ENCODE assay signal across 8 cellular contexts in the genomic region with DNA sequence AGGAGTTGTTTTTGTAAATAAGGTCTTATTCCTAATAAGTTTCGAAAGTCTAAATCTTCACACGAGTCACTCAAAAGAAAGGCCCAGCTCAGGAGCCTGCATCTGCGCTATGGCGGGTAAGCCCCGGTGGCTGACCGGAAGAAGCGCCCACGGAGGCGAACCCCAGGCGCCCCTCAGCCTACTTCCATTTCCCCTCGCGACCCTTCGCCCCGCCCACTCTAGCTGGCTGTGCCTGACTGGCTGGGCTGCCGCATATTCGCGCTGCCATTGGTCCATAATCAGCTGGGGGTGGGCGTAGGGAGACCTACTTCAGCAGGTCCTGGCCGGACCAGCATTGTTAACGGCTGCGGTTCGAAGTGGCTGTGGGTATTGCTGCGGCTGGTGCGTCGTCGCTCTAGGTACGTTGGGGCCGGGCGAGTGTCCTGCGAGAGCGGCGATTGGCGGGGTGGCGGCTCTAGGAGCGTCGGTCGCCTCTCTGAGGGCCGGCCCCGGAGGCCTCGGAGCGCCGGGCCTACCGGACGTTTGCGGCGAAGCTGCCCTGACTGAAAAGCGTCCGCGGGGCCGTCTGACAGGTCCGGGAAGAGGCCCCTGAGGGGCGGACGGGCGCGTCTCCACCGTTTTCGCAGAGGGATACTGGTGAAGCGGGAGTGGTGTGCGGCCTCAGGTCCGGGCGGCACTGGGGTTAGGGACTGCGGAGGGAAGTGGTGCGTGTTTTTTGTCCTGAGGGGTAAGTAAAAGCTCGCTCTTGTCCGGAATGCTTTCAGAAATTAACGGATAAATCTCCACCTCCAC. TPM values are rescaled to one million over a fixed set of nuclear protein-coding genes. Genes with fewer than 3 reads are reported as not detected.
A peak's percentile ranks its signal among the peaks of the same experiment; 100 is the strongest.
DNase-seq lines count a peak whose midpoint lies in the region; ATAC-seq and TF ChIP-seq lines count a peak whose summit lies in the region.

ATF7IP2 (plus strand) TSS at position 337 of the 792 bp plus-strand sequence. CDS start 44,560 bp downstream, outside the sequence.

- intact Hi-C loops in Right ventricle myocardium inferior (cut with DNase I): loop anchor here (5.0 kb wide), 1 partner anchor 69 kb away; no protein-coding TSS in a partner anchor
- intact Hi-C loops in ovary (cut with DNase I): no loop called here
- intact Hi-C loops in thyroid gland (cut with DNase I): no loop called here

- peak; percentile 93 for ATAC-seq in GM18907 (IDR thresholded peaks at IDR 0.05; ENCODE audit: unreplicated experiment)
- peak; percentile 94 for ATAC-seq in HG03175 (IDR thresholded peaks at IDR 0.05; ENCODE audit: unreplicated experiment)
- peak; percentile 97 to 98 for ATAC-seq in activated naive CD4-positive, alpha-beta T cell treated with anti-CD3 and anti-CD28 coated beads, Interleukin-2, amount 50 U/mL, for 72 hours
- ATAC-seq in Right ventricle myocardium inferior: peak; percentile 99

- 2 to 5% (median 5%) methylated on average over 52 to 66 of the region's 66 CpGs for WGBS in ovary, 3 donors
- 8 to 13% methylated on average over 46 to 53 of the region's 66 CpGs for WGBS in thyroid gland, 2 donors

- 0 out of 2 replicates have a peak, but pooled peaks cover 3% of the 10 kb centered on the region for H3K9me3 ChIP-seq in SK-N-MC (ENCODE audit: low read depth, low read length)
- no peaks in the 10 kb centered on the region for H3K9me3 ChIP-seq in ovary
- H3K9me3 ChIP-seq in thyroid gland: no peaks in the 10 kb centered on the region

- DNase-seq in 8988T: peak; percentile 74
- DNase-seq in SK-N-MC (ENCODE audit: low read depth, low spot score): peak; percentile 52
- DNase-seq in activated naive CD4-positive, alpha-beta T cell treated with anti-CD3 and anti-CD28 coated beads, Interleukin-2, amount 50 U/mL, for 72 hours (ENCODE audit: low spot score in 2 of 2): peak; percentile 87 to 93
- peak; percentile 94 for DNase-seq in Right ventricle myocardium inferior (ENCODE audit: missing footprints)
- DNase-seq in ovary: peak; percentile 76 to 85 (median 80)
- DNase-seq in thyroid gland: peak; percentile 87 to 91

- H3K36me3 Mint-ChIP-seq in activated naive CD4-positive, alpha-beta T cell treated with anti-CD3 and anti-CD28 coated beads, Interleukin-2, amount 50 U/mL, for 72 hours: peaks cover 29 to 46% of the 10 kb centered on the region in 2 donors

- H3K9ac ChIP-seq in SK-N-MC (ENCODE audit: insufficient read length): peak within 1 kb of the TSS; percentile 86

- H3K9me3 Mint-ChIP-seq in activated naive CD4-positive, alpha-beta T cell treated with anti-CD3 and anti-CD28 coated beads, Interleukin-2, amount 50 U/mL, for 72 hours: no peaks in the 10 kb centered on the region

- H3K4me3 ChIP-seq in SK-N-MC (peak within 1 kb of the TSS; percentile 84), ovary (peak within 1 kb of the TSS; percentile 49), thyroid gland (replicated peaks in 1 of 3) (peak within 1 kb of the TSS; percentile 42 to 67 (median 47))

- peaks cover 32% of the 10 kb centered on the region for H3K36me3 ChIP-seq in SK-N-MC (ENCODE audit: insufficient read depth, low read length)
- no peaks in the 10 kb centered on the region for H3K36me3 ChIP-seq in ovary
- H3K36me3 ChIP-seq in thyroid gland: no peaks in the 10 kb centered on the region

- peaks cover 3% of the 10 kb centered on the region for H3K4me1 ChIP-seq in ovary (ENCODE audit: insufficient read depth)
- H3K4me1 ChIP-seq in thyroid gland: peaks cover 5 to 8% of the 10 kb centered on the region in 2 donors

- H3K27ac ChIP-seq in SK-N-MC (no peak within 1 kb of the TSS; the same call in 1 of the 2 replicates), ovary (peak within 1 kb of the TSS in 1 of 2 donors; percentile 61), thyroid gland (peak within 1 kb of the TSS; percentile 61 to 75 (median 69))

- no peak for TF ChIP-seq POLR2A in ovary (IDR thresholded peaks at IDR 0.05)
- TF ChIP-seq POLR2A in thyroid gland (IDR thresholded peaks at IDR 0.05): peak in 1 of 2 donors; percentile 90

- H3K27me3 ChIP-seq in ovary (no peaks in the 10 kb centered on the region), thyroid gland (no peaks in the 10 kb centered on the region)

- H3K27ac Mint-ChIP-seq in activated naive CD4-positive, alpha-beta T cell treated with anti-CD3 and anti-CD28 coated beads, Interleukin-2, amount 50 U/mL, for 72 hours: peak within 1 kb of the TSS; percentile 97 to 98

- TF ChIP-seq EP300 in ovary (IDR thresholded peaks at IDR 0.05): no peak

- no peak for TF ChIP-seq CTCF in ovary (IDR thresholded peaks at IDR 0.05)
- no peak for TF ChIP-seq CTCF in thyroid gland (IDR thresholded peaks at IDR 0.05)

RNA-seq across cellular contexts. Expression of gene ATF7IP2, which starts in this region (rescaled TPM):
- 10 to 100 TPM; 28.9 to 30.5 TPM for total RNA-seq in activated naive CD4-positive, alpha-beta T cell treated with anti-CD3 and anti-CD28 coated beads, Interleukin-2, amount 50 U/mL, for 72 hours
- 43.0 TPM for total RNA-seq in Right ventricle myocardium inferior
- 10 to 100 TPM in 2 of 7 donors, 1 to 10 TPM in 5; 3.5 to 20.8 (median 8.8) TPM for total RNA-seq in ovary
- polyA plus RNA-seq in ovary: 10 to 100 TPM in 1 of 2 donors, 1 to 10 TPM in 1; 6.6 to 10.4 TPM
- total RNA-seq in thyroid gland: 10 to 100 TPM; 15.5 to 32.8 (median 28.3) TPM
